In the genomic region with DNA sequence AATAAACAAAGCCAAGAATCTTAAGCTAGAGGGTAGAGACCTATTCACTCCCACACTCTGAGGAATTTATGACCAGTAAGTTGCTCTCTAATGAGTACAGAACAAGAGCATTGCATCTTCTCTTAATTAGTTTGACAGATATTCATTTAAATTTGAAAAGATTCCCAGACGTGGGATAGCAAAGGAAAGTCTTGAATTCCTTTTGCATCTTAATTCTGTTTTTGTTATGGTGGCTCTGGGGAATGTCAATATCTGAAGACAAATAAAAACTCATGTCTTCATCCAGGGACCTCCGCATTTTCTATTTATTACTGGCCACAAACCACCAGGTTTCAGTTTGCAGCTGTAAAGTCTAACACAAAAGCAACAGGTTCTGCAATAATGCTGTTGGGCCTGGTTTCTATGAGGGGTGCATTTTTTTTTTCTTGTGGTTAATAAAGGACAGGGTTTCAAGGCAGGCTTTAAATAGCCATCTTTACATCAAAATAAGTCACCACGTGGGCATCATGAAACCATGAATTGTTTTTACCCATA, we compare ENCODE assay signal across 10 cellular contexts.
DNase-seq lines count a peak whose midpoint lies in the region; ATAC-seq, FAIRE-seq and TF ChIP-seq lines count a peak whose summit lies in the region.
"Had no signal": no experiment of that assay in that cellular context is flagged by ENCODE, and none has a peak within 500 bp of the region (broad histone marks: within the 10 kb centered on the region; RNA-seq: fewer than 3 reads in every experiment).

No MANE protein-coding gene starts in this region.

- H3K4me1 Mint-ChIP-seq in stimulated activated memory B cell treated with anti-CD40 and anti-IgM and Interleukin-4, amounts not matched to agents 10 μg/mL and 1 μg/mL and 100 μg/mL, for 72 hours: peaks cover 14% of the 10 kb centered on the region

- no peak for TF ChIP-seq CTCF in D721Med (IDR thresholded peaks at IDR 0.05; ENCODE audit: insufficient read depth, missing control alignments)

- H3K36me3 Mint-ChIP-seq in stimulated activated memory B cell treated with anti-CD40 and anti-IgM and Interleukin-4, amounts not matched to agents 10 μg/mL and 1 μg/mL and 100 μg/mL, for 72 hours: no peaks in the 10 kb centered on the region

- DNase-seq in RPMI8226 (peak; percentile 76), NCI-H446 treated with DMSO at 0.1 percent for 48 hours (lab: John Stamatoyannopoulos, UW) (no peak), left lobe of liver (ENCODE audit: low spot score) (no peak), urothelium cell line (ENCODE audit: low spot score) (no peak), D721Med (ENCODE audit: insufficient read length, low spot score) (no peak)
- DNase-seq: trophoblast cell had no signal

- peaks cover 12% of the 10 kb centered on the region for H3K27me3 Mint-ChIP-seq in stimulated activated memory B cell treated with anti-CD40 and anti-IgM and Interleukin-4, amounts not matched to agents 10 μg/mL and 1 μg/mL and 100 μg/mL, for 72 hours

- H3K4me3 Mint-ChIP-seq in stimulated activated memory B cell treated with anti-CD40 and anti-IgM and Interleukin-4, amounts not matched to agents 10 μg/mL and 1 μg/mL and 100 μg/mL, for 72 hours: no peak overlapping the region
- H3K4me3 Mint-ChIP-seq: neural crest cell had no signal

- H3K9me3 Mint-ChIP-seq in stimulated activated memory B cell treated with anti-CD40 and anti-IgM and Interleukin-4, amounts not matched to agents 10 μg/mL and 1 μg/mL and 100 μg/mL, for 72 hours: no peaks in the 10 kb centered on the region
- H3K9me3 Mint-ChIP-seq: neural crest cell had no signal

- peak; percentile 91 for ATAC-seq in GM19035 (IDR thresholded peaks at IDR 0.05; ENCODE audit: unreplicated experiment)
- ATAC-seq in HG02870 (IDR thresholded peaks at IDR 0.05; ENCODE audit: unreplicated experiment): peak; percentile 90
- peak; percentile 75 for ATAC-seq in stimulated activated memory B cell treated with anti-CD40 and anti-IgM and Interleukin-4, amounts not matched to agents 10 μg/mL and 1 μg/mL and 100 μg/mL, for 72 hours
- ATAC-seq in left lobe of liver: no peak

- H3K27ac Mint-ChIP-seq in stimulated activated memory B cell treated with anti-CD40 and anti-IgM and Interleukin-4, amounts not matched to agents 10 μg/mL and 1 μg/mL and 100 μg/mL, for 72 hours: no peak overlapping the region

- no peak for FAIRE-seq in urothelium cell line (lab: Jason Lieb, UNC)
- FAIRE-seq in D721Med (lab: Jason Lieb, UNC): no peak
